In the genomic region with DNA sequence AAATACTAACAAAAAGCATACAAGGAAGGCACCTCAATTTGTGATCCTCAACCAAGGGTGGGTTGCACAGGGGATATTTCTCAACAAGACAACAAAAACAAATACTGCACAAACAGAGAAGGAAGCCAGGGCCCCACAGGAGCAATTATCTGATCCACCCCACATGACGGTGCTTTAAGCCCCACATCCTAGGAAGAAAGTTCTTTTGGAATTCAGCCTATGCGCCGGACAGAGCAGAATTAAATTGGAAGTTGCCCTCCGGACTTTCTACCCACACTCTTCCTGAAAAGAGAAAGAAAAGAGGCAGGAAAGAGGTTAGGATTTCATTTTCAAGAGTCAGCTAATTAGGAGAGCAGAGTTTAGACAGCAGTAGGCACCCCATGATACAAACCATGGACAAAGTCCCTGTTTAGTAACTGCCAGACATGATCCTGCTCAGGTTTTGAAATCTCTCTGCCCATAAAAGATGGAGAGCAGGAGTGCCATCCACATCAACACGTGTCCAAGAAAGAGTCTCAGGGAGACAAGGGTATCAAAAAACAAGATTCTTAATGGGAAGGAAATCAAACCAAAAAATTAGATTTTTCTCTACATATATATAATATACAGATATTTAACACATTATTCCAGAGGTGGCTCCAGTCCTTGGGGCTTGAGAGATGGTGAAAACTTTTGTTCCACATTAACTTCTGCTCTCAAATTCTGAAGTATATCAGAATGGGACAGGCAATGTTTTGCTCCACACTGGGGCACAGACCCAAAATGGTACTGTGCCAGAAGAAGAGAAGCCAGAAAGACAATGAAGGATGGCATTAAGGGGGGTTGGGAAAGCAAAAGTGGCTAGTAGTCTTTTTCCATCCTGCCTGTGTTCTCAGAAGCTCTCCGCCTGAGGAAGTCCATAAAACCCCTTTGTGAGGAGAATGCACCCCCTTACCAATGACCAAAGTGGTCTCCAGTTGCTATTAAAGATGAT, we compare ENCODE assay signal across 16 cellular contexts. TPM values are rescaled to one million over a fixed set of nuclear protein-coding genes. Genes with fewer than 3 reads are reported as not detected.
DNase-seq lines count a peak whose midpoint lies in the region; ATAC-seq, FAIRE-seq and TF ChIP-seq lines count a peak whose summit lies in the region.
"Had no signal": no experiment of that assay in that cellular context is flagged by ENCODE, and none has a peak within 500 bp of the region (broad histone marks: within the 10 kb centered on the region; RNA-seq: fewer than 3 reads in every experiment).

No MANE protein-coding gene starts in this region.

- TF ChIP-seq POLR2A in GM12891 (IDR thresholded peaks at IDR 0.05; ENCODE audit: low read depth, low read length), result no peak

- H3F3A ChIP-seq in PC-9 (ENCODE audit: insufficient read depth, low read depth), result peaks cover 21% of the 10 kb centered on the region

- ATAC-seq in left lobe of liver, result peak; percentile 69
- no peak for ATAC-seq in GM21528 (IDR thresholded peaks at IDR 0.05; ENCODE audit: low FRiP score, unreplicated experiment)
- ATAC-seq: gastroesophageal sphincter had no signal

- POLR2A ChIA-PET in PC-9 (lab: Charles Lee; ENCODE audit: unreplicated experiment), result no interaction called here

- no peak for FAIRE-seq in GM12891 (lab: Jason Lieb, UNC)

- H2AFZ ChIP-seq in PC-9, result no peak overlapping the region

- H3K79me2 ChIP-seq in PC-9 (ENCODE audit: low read depth), result no peaks in the 10 kb centered on the region

- no peak overlapping the region for H3K4me2 ChIP-seq in PC-9

- H4K20me1 ChIP-seq in PC-9 (ENCODE audit: insufficient read depth), result no peaks in the 10 kb centered on the region

- H3K4me3 ChIP-seq in PC-9, result no peak overlapping the region
- H3K4me3 ChIP-seq: gastroesophageal sphincter, ovary had no signal

- H3K27me3 Mint-ChIP-seq in CD14-positive monocyte (ENCODE audit: low read depth in 3 of 3), result no peaks in the 10 kb centered on the region

- H3K27ac Mint-ChIP-seq in CD14-positive monocyte, result peak overlapping the region in 4 of 7 donors; percentile 16 to 74 (median 53)

- 0 out of 2 replicates have a peak overlapping the region, but pooled peaks have one; percentile 18 for H3K27ac ChIP-seq in PC-9
- H3K27ac ChIP-seq: C4-2B had no signal

- H3K4me1 Mint-ChIP-seq in CD14-positive monocyte, result peaks cover 7% of the 10 kb centered on the region

- TF ChIP-seq CTCF in CD14-positive monocyte (IDR thresholded peaks at IDR 0.05), result no peak
- no peak for TF ChIP-seq CTCF in PC-9 (conservative IDR thresholded peaks at IDR 0.05)

- CTCF ChIA-PET in PC-9 (lab: Charles Lee), result no interaction called here

- DNase-seq in CD14-positive monocyte (ENCODE audit: low spot score) (no peak), PC-9 (no peak), left lobe of liver (ENCODE audit: low spot score) (no peak), renal cortical epithelial cell (ENCODE audit: low read depth) (peak; percentile 26), GM12891 (ENCODE audit: insufficient read length, low spot score) (no peak), LoVo (ENCODE audit: low spot score) (no peak), NCI-H82 treated with DMSO at 0.1 percent for 48 hours (lab: John Stamatoyannopoulos, UW; ENCODE audit: unreplicated experiment) (no peak)
- DNase-seq: activated CD4-positive, CD25-positive, alpha-beta regulatory T cell; DMS79; NCI-H1105 treated with DMSO at 0.1 percent for 48 hours; NK-92 treated with Interleukin-12 subunit alpha and Interleukin-12 subunit beta, amount 100 ng/mL, for 24 hours; ovary; stimulated activated CD4-positive, alpha-beta T cell treated with anti-CD3 and anti-CD28 coated beads, Interleukin-15, amount 100 ng/mL, for 24 hours had no signal

- H3K36me3 ChIP-seq in PC-9 (ENCODE audit: low read depth), result peaks cover 40% of the 10 kb centered on the region
- H3K36me3 ChIP-seq: ovary had no signal

- BruUV-seq in PC-9 (replicated peaks; lab: Mats Ljungman, UMichigan), result no TSS peak

- H3K9me3 Mint-ChIP-seq in CD14-positive monocyte, result peaks cover 0 to 1% (median 0%) of the 10 kb centered on the region in 7 donors

- H3K4me3 Mint-ChIP-seq in CD14-positive monocyte, result no peak overlapping the region

- H3K9me3 ChIP-seq in PC-9 (ENCODE audit: insufficient read depth, low read depth), result no peaks in the 10 kb centered on the region
- H3K9me3 ChIP-seq: gastroesophageal sphincter, ovary had no signal

- H3K4me1 ChIP-seq in PC-9 (replicated peaks; ENCODE audit: insufficient read depth), result peaks cover 16% of the 10 kb centered on the region

- no peaks in the 10 kb centered on the region for H3K9me2 ChIP-seq in PC-9 (ENCODE audit: insufficient read depth)

- no peaks in the 10 kb centered on the region for H3K27me3 ChIP-seq in PC-9 (ENCODE audit: insufficient read depth, low read depth)
- H3K27me3 ChIP-seq: gastroesophageal sphincter, ovary had no signal

- H3K36me3 Mint-ChIP-seq in CD14-positive monocyte, result peaks cover 59 to 67% of the 10 kb centered on the region in 2 donors

- intact Hi-C loops in CD14-positive monocyte (cut with micrococcal nuclease), result no loop called here
- intact Hi-C loops in PC-9 (cut with micrococcal nuclease; ENCODE audit: unreplicated experiment), result no loop called here

TF ChIP-seq in GM12891, 5 proteins besides CTCF, POLR2A, EP300 and RAD21:
- TF ChIP-seq POU2F2 (IDR thresholded peaks at IDR 0.05; ENCODE audit: low read depth, low read length) (no peak), TAF1 (IDR thresholded peaks at IDR 0.05; ENCODE audit: low read depth, low read length) (no peak), POLR2AphosphoS5 (IDR thresholded peaks at IDR 0.05; ENCODE audit: low read depth, low read length) (no peak), PAX5 (IDR thresholded peaks at IDR 0.05; ENCODE audit: insufficient read depth, low read length, severe bottlenecking) (no peak), SPI1 (IDR thresholded peaks at IDR 0.05; ENCODE audit: low read depth, low read length) (no peak)

RNA-seq across cellular contexts. Expression of a gene that starts 40.4 kb away (rescaled TPM):
- polyA plus RNA-seq in CD14-positive monocyte, result 10 to 100 TPM in 1 of 2 donors, 1 to 10 TPM in 1; 9.8 to 11.9 TPM
- total RNA-seq in PC-9 (2021) (40.4 and 49.7 TPM in 2 replicates), left lobe of liver (57.7 TPM), renal cortical epithelial cell (32.0 and 71.3 TPM in 2 replicates)
- polyA plus RNA-seq in GM12891 (2012; ENCODE audit: low read depth, missing spikeins), result 17.7 TPM
